8 cellular contexts compared by ENCODE assay signal in genomic region chr3:48989126-48989795, GRCh38. TPM values are rescaled to one million over a fixed set of nuclear protein-coding genes. Genes with fewer than 3 reads are reported as not detected.
DNase-seq lines count a peak whose midpoint lies in the region; ATAC-seq and TF ChIP-seq lines count a peak whose summit lies in the region.

No MANE protein-coding gene starts in this region.

- H3K27ac Mint-ChIP-seq in memory B cell, result peak overlapping the region; percentile 89

- H3K27ac ChIP-seq in ascending aorta (peak overlapping the region; percentile 92 to 97), uterus (peak overlapping the region; percentile 93 to 94)

- no peaks in the 10 kb centered on the region for H3K27me3 ChIP-seq in ascending aorta
- H3K27me3 ChIP-seq in uterus, result no peaks in the 10 kb centered on the region

- CTCF ChIA-PET in AG04449 (lab: Yijun Ruan, JAX), result interaction anchor here (0.8 to 6.0 kb wide), 20 partner anchors 10 to 250 kb away, joined by 3 to 64 read pairs (median 4); partner anchors contain the start of genes NDUFAF3, QRICH1 and WDR6

- H3K4me3 Mint-ChIP-seq in memory B cell, result peak overlapping the region; percentile 93

- no peak for TF ChIP-seq POLR2A in uterus (IDR thresholded peaks at IDR 0.05)

- H3K4me1 Mint-ChIP-seq in memory B cell, result peaks cover 24% of the 10 kb centered on the region

- peak overlapping the region; percentile 82 for H3K4me3 ChIP-seq in AG04449 (ENCODE audit: low read depth, low read length)
- peak overlapping the region; percentile 81 for H3K4me3 ChIP-seq in HFF-Myc (replicated peaks; ENCODE audit: low read depth, low read length)
- peak overlapping the region; percentile 80 to 99 for H3K4me3 ChIP-seq in ascending aorta
- H3K4me3 ChIP-seq in uterus, result peak overlapping the region; percentile 56 to 70

- DNase-seq in AG04449 (ENCODE audit: low read depth, low spot score) (no peak), HFF-Myc (ENCODE audit: extremely low read depth, low read depth) (no peak), ascending aorta (ENCODE audit: low spot score in 2 of 2) (no peak), memory B cell (ENCODE audit: low spot score in 2 of 2) (no peak), uterus (peak in 1 of 2 donors; percentile 49), glomerular visceral epithelial cell (ENCODE audit: extremely low spot score) (no peak), ureter (ENCODE audit: low spot score) (no peak), DMS 273 (lab: John Stamatoyannopoulos, UW; ENCODE audit: unreplicated experiment) (no peak)

- H3K27me3 Mint-ChIP-seq in memory B cell, result no peaks in the 10 kb centered on the region

- H3K9me3 ChIP-seq in ascending aorta, result no peaks in the 10 kb centered on the region
- H3K9me3 ChIP-seq in uterus, result no peaks in the 10 kb centered on the region

- intact Hi-C loops in ascending aorta (cut with DNase I), result loop anchor here (1.0 to 2.0 kb wide), 2 partner anchors 18 to 30 kb away; partner anchors contain the start of genes DALRD3 and WDR6
- intact Hi-C loops in uterus (cut with DNase I; ENCODE audit: low total_unique reads), result loop anchor here (10.0 kb wide), 1 partner anchor 456 kb away; no protein-coding TSS in a partner anchor

- TF ChIP-seq CTCF in AG04449 (IDR thresholded peaks at IDR 0.05; ENCODE audit: insufficient read depth, low read length, missing control alignments), result no peak
- TF ChIP-seq CTCF in HFF-Myc (IDR thresholded peaks at IDR 0.05; ENCODE audit: low read depth, low read length, missing control alignments), result no peak
- no peak for TF ChIP-seq CTCF in ascending aorta (IDR thresholded peaks at IDR 0.05)
- no peak for TF ChIP-seq CTCF in uterus (IDR thresholded peaks at IDR 0.05)

- no peaks in the 10 kb centered on the region for H3K9me3 Mint-ChIP-seq in memory B cell

- H3K36me3 ChIP-seq in ascending aorta (peaks cover 8 to 12% of the 10 kb centered on the region in 2 donors), uterus (no peaks in the 10 kb centered on the region)

- no peak for ATAC-seq in memory B cell (ENCODE audit: low read depth)

- POLR2A ChIA-PET in AG04449 (lab: Yijun Ruan, JAX), result interaction anchor here (0.7 to 3.4 kb wide), 12 partner anchors 11 to 175 kb away, joined by 3 to 43 read pairs (median 4); partner anchors contain the start of genes DALRD3, IMPDH2, NDUFAF3 and QRICH1

- no peaks in the 10 kb centered on the region for H3K36me3 Mint-ChIP-seq in memory B cell

- peaks cover 10 to 26% of the 10 kb centered on the region in 2 donors for H3K4me1 ChIP-seq in ascending aorta
- peaks cover 0 to 9% of the 10 kb centered on the region in 2 donors for H3K4me1 ChIP-seq in uterus

RNA-seq across cellular contexts. Expression of gene P4HTM, which starts 0.8 kb away (rescaled TPM):
- 71.9 TPM for total RNA-seq in ascending aorta
- total RNA-seq in uterus, result 10 to 100 TPM; 35.0 to 81.5 (median 51.1) TPM
- 47.2 TPM for total RNA-seq in ureter

RNA-seq across cellular contexts. Expression of gene WDR6, which starts 17.9 kb away (rescaled TPM):
- 115 TPM for total RNA-seq in ascending aorta
- total RNA-seq in uterus, result 100 to 1,000 TPM in 3 of 4 donors, 10 to 100 TPM in 1; 50.0 to 243 (median 122) TPM
- 210 TPM for total RNA-seq in ureter

RNA-seq across cellular contexts. Expression of gene DALRD3, which starts 29.1 kb away (rescaled TPM):
- total RNA-seq in ascending aorta (73.1 TPM), uterus (10 to 100 TPM; 13.8 to 93.0 (median 27.7) TPM), ureter (37.0 TPM)

RNA-seq across cellular contexts. Expression of gene NDUFAF3, which starts 32.7 kb away (rescaled TPM):
- 200 TPM for total RNA-seq in ascending aorta
- 10 to 100 TPM in 3 of 4 donors, 1 to 10 TPM in 1; 8.8 to 96.6 (median 30.3) TPM for total RNA-seq in uterus
- 122 TPM for total RNA-seq in ureter

RNA-seq across cellular contexts. Expression of gene IMPDH2, which starts 39.9 kb away (rescaled TPM):
- total RNA-seq in ascending aorta, result 101 TPM
- total RNA-seq in uterus, result 100 to 1,000 TPM in 3 of 4 donors, 10 to 100 TPM in 1; 53.0 to 273 (median 163) TPM
- 268 TPM for total RNA-seq in ureter
